ENCODE assay signal across 8 cellular contexts in the genomic region with DNA sequence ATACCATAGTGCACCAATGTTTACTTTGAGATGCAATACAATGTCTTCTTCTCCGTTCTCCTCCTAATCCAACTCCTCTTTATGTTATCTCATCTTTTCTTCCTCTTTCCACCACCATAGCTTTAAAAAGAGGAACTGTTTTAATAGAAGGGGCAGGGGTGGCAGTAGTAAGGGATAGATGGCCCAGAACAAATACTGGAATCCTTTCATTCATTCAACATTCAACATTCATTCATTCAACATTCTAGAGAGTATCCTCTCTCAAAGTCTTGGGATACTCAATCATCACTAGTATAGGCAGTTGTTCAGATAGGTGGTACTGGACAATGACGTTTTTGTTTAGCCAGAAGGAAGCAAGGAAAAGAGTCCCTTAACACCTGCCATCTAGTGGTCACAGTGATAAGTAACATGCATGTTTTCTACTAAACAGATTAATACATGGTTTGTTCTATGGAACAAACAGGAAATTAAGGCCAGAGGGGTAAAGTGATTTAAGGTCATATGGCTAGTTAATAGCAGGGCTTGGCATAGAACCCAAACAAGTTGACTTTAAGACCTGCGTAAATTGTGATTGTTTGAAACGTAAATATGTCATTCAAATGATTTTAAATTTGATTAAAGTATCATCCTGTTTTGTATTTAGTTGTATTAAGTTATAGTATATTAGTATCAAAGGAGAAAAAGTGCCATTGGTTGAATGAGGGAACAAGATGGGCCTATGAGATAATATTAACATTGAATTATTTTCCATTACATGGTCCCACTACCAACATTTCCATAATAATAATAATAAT. TPM values are rescaled to one million over a fixed set of nuclear protein-coding genes. Genes with fewer than 3 reads are reported as not detected.
A peak's percentile ranks its signal among the peaks of the same experiment; 100 is the strongest.
DNase-seq lines count a peak whose midpoint lies in the region; ATAC-seq and TF ChIP-seq lines count a peak whose summit lies in the region.

No MANE protein-coding gene starts in this region.

- H3K36me3 Mint-ChIP-seq in activated naive CD4-positive, alpha-beta T cell treated with anti-CD3 and anti-CD28 coated beads, Interleukin-2, amount 50 U/mL, for 72 hours: peaks cover 12 to 22% of the 10 kb centered on the region in 2 donors

- H3K4me3 ChIP-seq in GM12865 (ENCODE audit: low read depth, low read length) (no peak overlapping the region), SU-DHL-6 (ENCODE audit: insufficient read depth, low read length, poor library complexity, severe bottlenecking) (no peak overlapping the region)

- H2AFZ ChIP-seq in SU-DHL-6 (ENCODE audit: low read depth, low read length, severe bottlenecking): peak overlapping the region; percentile 57

- no peaks in the 10 kb centered on the region for H3K9me2 ChIP-seq in SU-DHL-6 (replicated peaks; ENCODE audit: insufficient read depth, low read length)

- H3K36me3 ChIP-seq in SU-DHL-6 (ENCODE audit: low read length): no peaks in the 10 kb centered on the region

- DNase-seq in GM12865 (ENCODE audit: low read depth): peak; percentile 66
- DNase-seq in NCI-H146 (lab: John Stamatoyannopoulos, UW): peak; percentile 5
- DNase-seq in germinal center (ENCODE audit: low spot score): peak; percentile 56
- DNase-seq in superior temporal gyrus (ENCODE audit: extremely low spot score): peak; percentile 46
- DNase-seq in globus pallidus (ENCODE audit: low spot score): no peak
- no peak for DNase-seq in activated naive CD4-positive, alpha-beta T cell treated with anti-CD3 and anti-CD28 coated beads, Interleukin-2, amount 50 U/mL, for 72 hours (ENCODE audit: low spot score in 2 of 2)

- H4K20me1 ChIP-seq in SU-DHL-6 (ENCODE audit: low read depth, low read length): no peaks in the 10 kb centered on the region

- no peaks in the 10 kb centered on the region for H3K9me3 ChIP-seq in SU-DHL-6 (ENCODE audit: insufficient read depth, low read length)

- H3K27ac ChIP-seq in 22Rv1 (no peak overlapping the region), SU-DHL-6 (ENCODE audit: low read depth, low read length) (no peak overlapping the region)

- ATAC-seq in activated naive CD4-positive, alpha-beta T cell treated with anti-CD3 and anti-CD28 coated beads, Interleukin-2, amount 50 U/mL, for 72 hours: no peak

- no peak overlapping the region for H3K9ac ChIP-seq in SU-DHL-6 (ENCODE audit: low read length)

- TF ChIP-seq CTCF in 22Rv1 (IDR thresholded peaks at IDR 0.05) (peak; percentile 88), GM12865 (IDR thresholded peaks at IDR 0.05; ENCODE audit: insufficient read depth, low read depth, low read length, missing control alignments) (peak; percentile 69), SU-DHL-6 (IDR thresholded peaks at IDR 0.05; ENCODE audit: insufficient read depth, low read length, poor library complexity, severe bottlenecking) (peak; percentile 83)

- H3K9me3 Mint-ChIP-seq in activated naive CD4-positive, alpha-beta T cell treated with anti-CD3 and anti-CD28 coated beads, Interleukin-2, amount 50 U/mL, for 72 hours: peaks cover 0 to 12% of the 10 kb centered on the region in 2 donors

- no peaks in the 10 kb centered on the region for H3F3A ChIP-seq in SU-DHL-6 (ENCODE audit: insufficient read depth)

- H3K27ac Mint-ChIP-seq in activated naive CD4-positive, alpha-beta T cell treated with anti-CD3 and anti-CD28 coated beads, Interleukin-2, amount 50 U/mL, for 72 hours: no peak overlapping the region

- H3K4me2 ChIP-seq in SU-DHL-6 (ENCODE audit: low read depth, low read length, poor library complexity, severe bottlenecking): peak overlapping the region; percentile 31

- peaks cover 7% of the 10 kb centered on the region; the same call in 1 of the 2 replicates for H3K79me2 ChIP-seq in SU-DHL-6 (ENCODE audit: insufficient read depth, low read length)

- H3K27me3 ChIP-seq in SU-DHL-6 (ENCODE audit: low read length): no peaks in the 10 kb centered on the region

RNA-seq across cellular contexts. Expression of a gene that starts 26.9 kb away (rescaled TPM):
- total RNA-seq in activated naive CD4-positive, alpha-beta T cell treated with anti-CD3 and anti-CD28 coated beads, Interleukin-2, amount 50 U/mL, for 72 hours: 1 to 10 TPM; 2.3 to 4.2 TPM

Comparison
In these comparisons a context has a peak if more than half of its experiments do, and no peak if none do; other contexts are left out.
1. DNase-seq: peak in GM12865 (single experiment), NCI-H146 (single experiment), germinal center (single experiment) and superior temporal gyrus (single experiment); none in globus pallidus (single experiment) and activated naive CD4-positive, alpha-beta T cell treated with anti-CD3 and anti-CD28 coated beads, Interleukin-2, amount 50 U/mL, for 72 hours (0 of 2).
2. Peak in every context shown above with its lines, with median percentiles within 50 percentile points of each other: CTCF ChIP-seq.